Comparison of ENCODE assay signal across 1 cellular context in genomic region chr11:134739136-134739535, GRCh38.
TF ChIP-seq lines count a peak whose summit lies in the region.

No MANE protein-coding gene starts in this region.

TF ChIP-seq in IMR-90, 13 proteins besides CTCF, POLR2A, EP300 and RAD21:
- TF ChIP-seq RFX5 (IDR thresholded peaks at IDR 0.05; ENCODE audit: low read depth, low read length): no peak
- no peak for TF ChIP-seq CEBPB (IDR thresholded peaks at IDR 0.05; ENCODE audit: low read depth, low read length)
- no peak for TF ChIP-seq MAZ (IDR thresholded peaks at IDR 0.05; ENCODE audit: borderline replicate concordance, low read depth, low read length)
- no peak for TF ChIP-seq FOS (IDR thresholded peaks at IDR 0.05; ENCODE audit: low read depth, low read length)
- no peak for TF ChIP-seq BHLHE40 (IDR thresholded peaks at IDR 0.05; ENCODE audit: low read depth, low read length)
- no peak for TF ChIP-seq MXI1 (IDR thresholded peaks at IDR 0.05; ENCODE audit: borderline replicate concordance, low read depth, low read length)
- TF ChIP-seq ELK1 (IDR thresholded peaks at IDR 0.05; ENCODE audit: borderline replicate concordance, low read depth, low read length): no peak
- TF ChIP-seq NFE2L2 (IDR thresholded peaks at IDR 0.05; ENCODE audit: low read depth, low read length): no peak
- no peak for TF ChIP-seq RCOR1 (IDR thresholded peaks at IDR 0.05; ENCODE audit: insufficient replicate concordance, low read length)
- no peak for TF ChIP-seq MAFK (IDR thresholded peaks at IDR 0.05; ENCODE audit: low read depth, low read length)
- TF ChIP-seq SMC3 (IDR thresholded peaks at IDR 0.05; ENCODE audit: low read depth, low read length): no peak
- TF ChIP-seq CHD1 (IDR thresholded peaks at IDR 0.05; ENCODE audit: low read depth, low read length): no peak
- no peak for TF ChIP-seq USF2 (IDR thresholded peaks at IDR 0.05; ENCODE audit: low read depth, low read length)
